Comparison of ENCODE assay signal across 8 cellular contexts in genomic region chr20:50153500-50154377, GRCh38. TPM values are rescaled to one million over a fixed set of nuclear protein-coding genes. Genes with fewer than 3 reads are reported as not detected.
DNase-seq lines count a peak whose midpoint lies in the region; ATAC-seq and TF ChIP-seq lines count a peak whose summit lies in the region.

TSS of gene PEDS1 (minus strand) at chr20:50153723. CDS start at chr20:50153637, 86 bp downstream.

- H3K9me3 Mint-ChIP-seq in chondrocyte (ENCODE audit: low read depth): no peaks in the 10 kb centered on the region

- H3K27me3 Mint-ChIP-seq in chondrocyte (ENCODE audit: low read depth): no peaks in the 10 kb centered on the region

- ATAC-seq in HG03196 (IDR thresholded peaks at IDR 0.05; ENCODE audit: unreplicated experiment): peak; percentile 90

- peak within 1 kb of the TSS; percentile 84 for H3K27ac Mint-ChIP-seq in chondrocyte (ENCODE audit: unreplicated experiment)

- peak; percentile 94 for TF ChIP-seq POLR2A in GM18951 (IDR thresholded peaks at IDR 0.05; ENCODE audit: extremely low read depth, insufficient read depth, insufficient read length)

- in situ Hi-C loops in GM18951 (cut with MboI; ENCODE audit: low sequenced_read_pairs, unreplicated experiment): no loop called here

- no peaks in the 10 kb centered on the region for H3K36me3 Mint-ChIP-seq in chondrocyte (ENCODE audit: low read depth)

- peak; percentile 1 for TF ChIP-seq CTCF in chondrocyte (IDR thresholded peaks at IDR 0.05)

- H3K4me3 Mint-ChIP-seq in chondrocyte (ENCODE audit: unreplicated experiment): peak within 1 kb of the TSS; percentile 85

- H3K4me1 Mint-ChIP-seq in chondrocyte (ENCODE audit: low read depth): peaks cover 44% of the 10 kb centered on the region

- peak; percentile 99 for DNase-seq in AG08396 (ENCODE audit: low spot score)
- peak; percentile 89 for DNase-seq in NCI-H460 (ENCODE audit: extremely low read depth, low read depth)
- peak; percentile 62 to 70 for DNase-seq in activated CD4-positive, alpha-beta T cell treated with anti-CD3 and anti-CD28 coated beads for 24 hours (ENCODE audit: low read depth in 2 of 2)
- peak; percentile 95 for DNase-seq in chondrocyte (ENCODE audit: low spot score)
- peak; percentile 93 for DNase-seq in kidney tubule cell (ENCODE audit: low spot score)
- DNase-seq in stimulated activated CD4-positive, alpha-beta T cell treated with anti-CD3 and anti-CD28 coated beads, Interleukin-1b, Interleukin-23, amount 100 ng/mL, for 24 hours (ENCODE audit: low read depth in 4 of 4, low spot score in 1 of 4): peak; percentile 60 to 80 (median 70)

RNA-seq across cellular contexts. Expression of gene PEDS1, which starts in this region (rescaled TPM):
- 40.0 and 47.3 TPM in 2 replicates for total RNA-seq in NCI-H460 (2014; rRNA removed; shearing (Covaris generic))
- 21.0 and 21.8 TPM in 2 replicates for polyA plus RNA-seq in NCI-H460 (2014; cell fraction: nucleus; rRNA removed)
- total RNA-seq in chondrocyte: 36.8 to 42.3 TPM (median 41.4 TPM) in 3 replicates

Comparison
In these comparisons a context has a peak if more than half of its experiments do, and no peak if none do; other contexts are left out.
1. Peak in every context shown above with its lines: DNase-seq and ATAC-seq.